Comparison of ENCODE assay signal across 8 cellular contexts in the genomic region with DNA sequence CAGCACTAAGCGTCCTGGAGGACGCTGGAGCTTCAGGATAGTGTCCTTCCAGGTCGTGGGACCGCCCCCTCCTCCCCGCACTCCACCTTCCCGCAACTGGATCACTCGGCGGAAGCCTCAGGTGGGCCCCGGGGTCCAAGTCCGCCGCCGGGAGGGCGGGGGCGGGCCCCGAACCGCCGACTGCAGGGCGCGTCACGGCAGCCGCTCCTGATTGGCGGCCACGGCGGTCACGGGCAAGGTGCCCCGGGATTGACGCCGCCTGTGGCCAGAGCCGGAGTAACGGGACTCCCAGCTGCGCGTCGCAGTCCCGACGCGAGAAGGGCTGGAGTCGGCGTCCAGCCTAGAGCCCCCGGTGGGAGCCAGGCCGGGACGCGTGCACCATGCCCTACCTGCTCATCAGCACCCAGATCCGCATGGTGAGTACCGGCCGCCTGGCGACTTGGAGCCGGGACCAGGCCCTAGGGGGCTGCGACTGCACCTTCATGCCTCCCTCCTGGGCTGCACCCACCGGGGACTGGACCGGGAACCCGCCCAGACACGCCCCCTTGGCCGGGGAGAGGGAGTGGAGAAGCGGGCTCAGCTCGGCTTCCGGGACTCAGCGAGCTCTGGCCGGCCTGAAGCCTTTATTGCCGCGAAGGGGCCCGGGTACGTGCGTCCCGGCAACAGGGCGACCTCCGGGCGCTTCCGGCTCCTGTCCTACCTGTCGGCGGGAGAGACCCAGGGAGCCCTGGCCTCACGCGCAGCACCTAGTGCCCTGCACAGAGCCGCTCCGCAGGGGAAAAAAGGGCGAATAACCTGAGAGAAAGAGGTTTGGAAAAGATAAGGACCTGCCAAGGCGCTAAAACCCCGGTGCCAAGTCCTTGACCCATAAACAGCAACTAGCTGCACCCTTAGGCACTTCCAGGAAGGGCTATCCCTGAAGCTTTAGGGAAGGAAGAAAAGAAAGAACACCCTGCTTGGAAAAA. TPM values are rescaled to one million over a fixed set of nuclear protein-coding genes. Genes with fewer than 3 reads are reported as not detected.
DNase-seq lines count a peak whose midpoint lies in the region; ATAC-seq and TF ChIP-seq lines count a peak whose summit lies in the region.

GCHFR (plus strand) TSS at position 268 of the 965 bp plus-strand sequence; CDS start at position 381, 113 bp downstream.

- H3K36me3 Mint-ChIP-seq in neural progenitor cell: peaks cover 2% of the 10 kb centered on the region

- H3K27me3 ChIP-seq in neural progenitor cell: peaks cover 34% of the 10 kb centered on the region

- ATAC-seq in HG02840 (IDR thresholded peaks at IDR 0.05; ENCODE audit: low FRiP score, unreplicated experiment): peak; percentile 44

- H3K79me2 ChIP-seq in neural progenitor cell (ENCODE audit: low read depth): no peaks in the 10 kb centered on the region

- peak within 1 kb of the TSS; percentile 50 for H2AFZ ChIP-seq in neural progenitor cell (replicated peaks)

- no peaks in the 10 kb centered on the region for H4K20me1 ChIP-seq in neural progenitor cell (ENCODE audit: low read depth)

- H3K9me3 Mint-ChIP-seq in neural progenitor cell: no peaks in the 10 kb centered on the region

- no peak within 1 kb of the TSS for H3K27ac ChIP-seq in neural progenitor cell

- H3K4me3 ChIP-seq in foreskin fibroblast (ENCODE audit: low read depth in 1 of 2, low read length in 2 of 2) (peak within 1 kb of the TSS; percentile 52 to 63), neural progenitor cell (peak within 1 kb of the TSS; percentile 56)

- no peak within 1 kb of the TSS for H3K9ac ChIP-seq in neural progenitor cell

- peak within 1 kb of the TSS; percentile 83 for H3K4me2 ChIP-seq in neural progenitor cell

- H3K27me3 Mint-ChIP-seq in neural progenitor cell (ENCODE audit: insufficient read depth, low read depth): peaks cover 8% of the 10 kb centered on the region

- peak; percentile 23 for TF ChIP-seq CTCF in foreskin fibroblast (IDR thresholded peaks at IDR 0.05; ENCODE audit: low read depth, low read length)
- TF ChIP-seq CTCF in neural progenitor cell (IDR thresholded peaks at IDR 0.05): peak; percentile 21

- peaks cover 31% of the 10 kb centered on the region for H3K4me1 ChIP-seq in neural progenitor cell

- no peak within 1 kb of the TSS for H3K27ac Mint-ChIP-seq in neural progenitor cell

- no peaks in the 10 kb centered on the region for H3K9me3 ChIP-seq in neural progenitor cell (ENCODE audit: low read depth)

- H3K4me3 Mint-ChIP-seq in neural progenitor cell: peak within 1 kb of the TSS; percentile 84

- peak; percentile 17 to 62 (median 60) for DNase-seq in NCI-H1417 (lab: John Stamatoyannopoulos, UW)
- no peak for DNase-seq in NCI-H1417 treated with DMSO at 0.1 percent for 48 hours (lab: John Stamatoyannopoulos, UW)
- peak; percentile 91 for DNase-seq in OCI-M1 (lab: John Stamatoyannopoulos, UW)
- DNase-seq in activated effector memory CD4-positive, alpha-beta T cell treated with Interleukin-2 at 50 U/mL for 16 hours: peak; percentile 58
- peak in 1 of 2 donors; percentile 86 for DNase-seq in foreskin fibroblast
- DNase-seq in neural progenitor cell (ENCODE audit: low spot score): peak; percentile 74
- peak; percentile 85 for DNase-seq in ureter (ENCODE audit: low spot score)

- no peaks in the 10 kb centered on the region for H3K36me3 ChIP-seq in neural progenitor cell

- H3F3A ChIP-seq in neural progenitor cell (ENCODE audit: low read depth): peaks cover 28% of the 10 kb centered on the region

- H3K4me1 Mint-ChIP-seq in neural progenitor cell: peaks cover 34% of the 10 kb centered on the region

RNA-seq across cellular contexts. Expression of gene GCHFR, which starts in this region (rescaled TPM):
- 2.8 and 3.0 TPM in 2 replicates for total RNA-seq in neural progenitor cell (ENCODE audit: low replicate concordance)
- 7.4 TPM for total RNA-seq in ureter
